23 cellular contexts compared by ENCODE assay signal in the genomic region with DNA sequence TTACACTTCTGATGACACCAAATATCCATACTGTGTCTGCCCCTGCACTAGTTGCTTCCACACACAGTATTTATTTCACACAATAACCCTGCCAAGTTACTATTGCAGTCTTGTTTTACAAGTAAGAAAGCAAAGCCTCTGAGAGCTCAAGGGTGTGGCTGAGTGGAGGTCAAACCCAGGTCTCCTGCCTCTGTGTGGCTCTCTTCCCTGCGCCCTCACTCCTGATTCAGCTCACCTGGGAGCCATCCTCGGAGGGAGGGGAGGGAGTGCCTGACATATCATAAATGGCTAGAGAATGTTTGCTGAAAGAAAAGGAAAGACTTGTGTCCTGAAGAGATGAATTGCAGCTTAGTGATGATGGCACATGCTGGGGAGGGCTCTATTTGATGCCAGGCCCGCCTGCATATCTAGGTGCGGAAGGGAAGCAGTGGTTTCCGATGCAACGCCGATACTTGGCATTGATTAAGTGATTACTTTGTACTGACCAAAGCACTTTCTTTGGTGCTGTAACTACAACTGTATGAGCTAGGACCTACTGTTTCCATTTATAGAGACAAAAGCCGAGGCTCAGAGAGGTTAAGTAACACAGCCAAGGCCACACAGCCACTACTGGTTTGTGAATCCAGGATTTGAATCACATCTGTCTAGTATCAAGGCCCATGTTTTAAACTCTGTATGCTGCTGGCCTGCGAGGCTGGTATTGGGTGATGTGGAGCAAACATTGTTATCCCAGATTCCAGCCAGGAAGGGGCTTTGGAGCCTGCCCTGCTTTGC. TPM values are rescaled to one million over a fixed set of nuclear protein-coding genes. Genes with fewer than 3 reads are reported as not detected.
DNase-seq lines count a peak whose midpoint lies in the region; ATAC-seq and TF ChIP-seq lines count a peak whose summit lies in the region.
"Had no signal": no experiment of that assay in that cellular context is flagged by ENCODE, and none has a peak within 500 bp of the region (broad histone marks: within the 10 kb centered on the region; RNA-seq: fewer than 3 reads in every experiment).

No MANE protein-coding gene starts in this region.

- no peak for TF ChIP-seq EP300 in esophagus muscularis mucosa (IDR thresholded peaks at IDR 0.05)

- no TSS peak for BruUV-seq in Panc1 (replicated peaks; lab: Mats Ljungman, UMichigan)

- 98% methylated on average over 8 of the region's 9 CpGs for WGBS in esophagus muscularis mucosa

- no peak overlapping the region for H3K4me3 ChIP-seq in Panc1 (ENCODE audit: low read depth in 2 of 2, low read length in 2 of 2)
- no peak overlapping the region for H3K4me3 ChIP-seq in esophagus muscularis mucosa
- H3K4me3 ChIP-seq: testis had no signal

- H3K4me1 ChIP-seq in Panc1 (ENCODE audit: control insufficient read depth, insufficient read depth, low read length) (peaks cover 9% of the 10 kb centered on the region), esophagus muscularis mucosa (peaks cover 11 to 49% (median 43%) of the 10 kb centered on the region in 4 donors)
- H3K4me1 ChIP-seq: testis had no signal

- no peaks in the 10 kb centered on the region for H3K36me3 ChIP-seq in Panc1 (ENCODE audit: control insufficient read depth, insufficient read depth, low read length)
- no peaks in the 10 kb centered on the region for H3K36me3 ChIP-seq in esophagus muscularis mucosa
- H3K36me3 ChIP-seq: brain microvascular endothelial cell had no signal

- no peak for TF ChIP-seq POLR2A in esophagus muscularis mucosa (IDR thresholded peaks at IDR 0.05; ENCODE audit: low read depth)

- peaks cover 25 to 31% of the 10 kb centered on the region in 2 donors for H3K36me3 Mint-ChIP-seq in CD14-positive monocyte

- intact Hi-C loops in Panc1 (cut with micrococcal nuclease; ENCODE audit: unreplicated experiment), result no loop called here
- intact Hi-C loops in esophagus muscularis mucosa (cut with DNase I), result no loop called here
- intact Hi-C loops in CD14-positive monocyte (cut with micrococcal nuclease), result no loop called here

- ATAC-seq in Panc1, result no peak
- ATAC-seq: activated CD8-positive, alpha-beta memory T cell treated with anti-CD3 and anti-CD28 coated beads, Interleukin-2, amount 10 ng/mL, durations not matched to agents 7 days and 5 days; foreskin keratinocyte; naive thymus-derived CD8-positive, alpha-beta T cell; Right ventricle myocardium inferior had no signal

- H3K4me3 Mint-ChIP-seq in CD14-positive monocyte, result no peak overlapping the region
- H3K4me3 Mint-ChIP-seq: activated CD8-positive, alpha-beta memory T cell treated with anti-CD3 and anti-CD28 coated beads, Interleukin-2, amount 10 ng/mL, durations not matched to agents 7 days and 5 days; dendritic cell treated with granulocyte-macrophage colony-stimulating factor and Interleukin-4, amounts not matched to agents 40 ng/mL and 50 ng/mL, for 4 days; naive thymus-derived CD8-positive, alpha-beta T cell had no signal

- H3K27ac ChIP-seq in Panc1 (ENCODE audit: low read length) (0 out of 2 replicates have a peak overlapping the region, but pooled peaks have one; percentile 17), esophagus muscularis mucosa (replicated peaks in 1 of 4) (peak overlapping the region in 3 of 4 donors; percentile 3 to 59 (median 20)), substantia nigra (ENCODE audit: low read depth, low read length, poor library complexity, severe bottlenecking) (peak overlapping the region; percentile 96)
- H3K27ac ChIP-seq: brain microvascular endothelial cell, foreskin keratinocyte, testis had no signal

- H3K9me3 Mint-ChIP-seq in CD14-positive monocyte, result peaks cover 0 to 12% (median 2%) of the 10 kb centered on the region in 7 donors

- H3K27me3 ChIP-seq in Panc1 (ENCODE audit: control insufficient read depth, insufficient read depth, low read length), result no peaks in the 10 kb centered on the region
- no peaks in the 10 kb centered on the region for H3K27me3 ChIP-seq in esophagus muscularis mucosa
- H3K27me3 ChIP-seq: brain microvascular endothelial cell, foreskin keratinocyte, testis had no signal

- peak; percentile 55 for DNase-seq in DMS79 (lab: John Stamatoyannopoulos, UW)
- no peak for DNase-seq in Panc1 (ENCODE audit: low read depth, low spot score)
- no peak for DNase-seq in esophagus muscularis mucosa (ENCODE audit: extremely low spot score)
- no peak for DNase-seq in substantia nigra (lab: John Stamatoyannopoulos, UW)
- DNase-seq in CD14-positive monocyte (ENCODE audit: low spot score), result no peak
- DNase-seq in stimulated activated CD4-positive, alpha-beta T cell treated with anti-CD3 and anti-CD28 coated beads, Interleukin-2, amount 100 ng/mL, for 48 hours, result no peak
- DNase-seq in activated CD4-positive, alpha-beta T cell treated with anti-CD3 and anti-CD28 coated beads for 4 hours, result no peak
- DNase-seq: activated CD4-positive, alpha-beta T cell treated with anti-CD3 and anti-CD28 coated beads for 1 hour; activated CD8-positive, alpha-beta memory T cell treated with anti-CD3 and anti-CD28 coated beads, Interleukin-2, amount 10 ng/mL, durations not matched to agents 7 days and 5 days; brain microvascular endothelial cell; DND-41; foreskin keratinocyte; kidney; mesenchymal stem cell; naive thymus-derived CD8-positive, alpha-beta T cell; NCI-H1048; NCI-H187 treated with DMSO at 0.1 percent for 48 hours; NCI-H524; right cardiac atrium; SW 1271; testis had no signal

- CTCF ChIA-PET in Panc1 (lab: Charles Lee), result no interaction called here

- H3K27me3 Mint-ChIP-seq in CD14-positive monocyte (ENCODE audit: low read depth in 3 of 3), result no peaks in the 10 kb centered on the region
- H3K27me3 Mint-ChIP-seq: activated CD8-positive, alpha-beta memory T cell treated with anti-CD3 and anti-CD28 coated beads, Interleukin-2, amount 10 ng/mL, durations not matched to agents 7 days and 5 days; dendritic cell treated with granulocyte-macrophage colony-stimulating factor and Interleukin-4, amounts not matched to agents 40 ng/mL and 50 ng/mL, for 4 days; naive thymus-derived CD8-positive, alpha-beta T cell had no signal

- H3K27ac Mint-ChIP-seq in CD14-positive monocyte, result peak overlapping the region in 2 of 7 donors; percentile 37 to 42
- H3K27ac Mint-ChIP-seq: activated CD8-positive, alpha-beta memory T cell treated with anti-CD3 and anti-CD28 coated beads, Interleukin-2, amount 10 ng/mL, durations not matched to agents 7 days and 5 days; dendritic cell treated with granulocyte-macrophage colony-stimulating factor and Interleukin-4, amounts not matched to agents 40 ng/mL and 50 ng/mL, for 4 days had no signal

- in situ Hi-C loops in Panc1 (cut with HindIII; ENCODE audit: low pct_unique_long_range_greater_than_20kb, low sequenced_read_pairs), result no loop called here

- TF ChIP-seq CTCF in Panc1 (IDR thresholded peaks at IDR 0.05), result no peak
- no peak for TF ChIP-seq CTCF in esophagus muscularis mucosa (IDR thresholded peaks at IDR 0.05)
- TF ChIP-seq CTCF in CD14-positive monocyte (IDR thresholded peaks at IDR 0.05), result no peak

- POLR2A ChIA-PET in Panc1 (lab: Charles Lee), result no interaction called here

- peaks cover 32% of the 10 kb centered on the region for H3K4me1 Mint-ChIP-seq in CD14-positive monocyte

- H3K9me3 ChIP-seq in Panc1 (ENCODE audit: control insufficient read depth, insufficient read depth, low read depth, low read length) (no peaks in the 10 kb centered on the region), esophagus muscularis mucosa (peaks cover 0 to under 1% (median under 1%) of the 10 kb centered on the region in 4 donors)
- H3K9me3 ChIP-seq: testis had no signal

RNA-seq across cellular contexts. Expression of a gene that starts 41.2 kb away (rescaled TPM):
- 9.4 TPM for total RNA-seq in Panc1 (2021; ENCODE audit: unreplicated experiment)
- polyA plus RNA-seq in Panc1 (2012; ENCODE audit: insufficient read length), result 6.6 TPM
- total RNA-seq in esophagus muscularis mucosa, result 10 to 100 TPM; 14.1 to 25.0 (median 18.4) TPM
- polyA plus RNA-seq in CD14-positive monocyte, result 1 to 10 TPM; 2.8 to 3.5 TPM

Comparison
In these comparisons a context has a peak if more than half of its experiments do, and no peak if none do; other contexts are left out.
1. H3K27ac ChIP-seq: peak in every context shown above with its lines; median percentile 96 in substantia nigra; 20 in esophagus muscularis mucosa; 17 in Panc1.